In genomic region chr9:131886839-131887238, GRCh38 we compare ENCODE assay signal across 22 cellular contexts.
DNase-seq lines count a peak whose midpoint lies in the region; FAIRE-seq and TF ChIP-seq lines count a peak whose summit lies in the region.
"Had no signal": no experiment of that assay in that cellular context is flagged by ENCODE, and none has a peak within 500 bp of the region (broad histone marks: within the 10 kb centered on the region; RNA-seq: fewer than 3 reads in every experiment).

No MANE protein-coding gene starts in this region.

- peaks cover 11 to 35% (median 25%) of the 10 kb centered on the region in 11 experiments; a peak in 16 of 22 replicates for H3K36me3 ChIP-seq in BLaER1 treated with 17β-estradiol and CSF1 and Interleukin-3, amounts not matched to agents 10 nM and 100 nM
- H3K36me3 ChIP-seq in MG63, result no peaks in the 10 kb centered on the region; the same call in none of the 2 replicates

- no peak for FAIRE-seq in GM12892 (lab: Jason Lieb, UNC)

- peaks cover 0 to 3% (median 0%) of the 10 kb centered on the region in 11 experiments; a peak in 4 of 22 replicates for H4K20me1 ChIP-seq in BLaER1 treated with 17β-estradiol and CSF1 and Interleukin-3, amounts not matched to agents 10 nM and 100 nM

- WGBS in lower leg skin, 2 donors, result 51 to 62% methylated on average over 2 of the region's 2 CpGs

- H3K27ac ChIP-seq in BLaER1 treated with 17β-estradiol and CSF1 and Interleukin-3, amounts not matched to agents 10 nM and 100 nM, result no peak overlapping the region
- H3K27ac ChIP-seq: C4-2B, epithelial cell of prostate, SK-N-MC had no signal

- intact Hi-C loops in lower leg skin (cut with DNase I; ENCODE audit: low total_unique reads), result no loop called here

- H3K4me2 ChIP-seq in BLaER1 treated with 17β-estradiol and CSF1 and Interleukin-3, amounts not matched to agents 10 nM and 100 nM, result peak overlapping the region in 8 of 11 experiments; percentile 3 to 39 (median 16); a peak in 8 of 22 replicates

- H3K9me3 ChIP-seq in BLaER1 treated with 17β-estradiol and CSF1 and Interleukin-3, amounts not matched to agents 10 nM and 100 nM (replicated peaks in 1 of 11), result no peaks in the 10 kb centered on the region
- no peaks in the 10 kb centered on the region for H3K9me3 ChIP-seq in MG63
- H3K9me3 ChIP-seq: lower lobe of right lung, mucosa of descending colon, upper lobe of left lung had no signal

- in situ Hi-C loops in astrocyte of the spinal cord (cut with HindIII; ENCODE audit: low sequenced_read_pairs), result no loop called here

- DNase-seq in astrocyte of the spinal cord (ENCODE audit: low read depth, low spot score) (peak; percentile 22), fibroblast of pulmonary artery (ENCODE audit: low read depth) (peak; percentile 16), skeletal muscle cell (ENCODE audit: low read depth) (peak; percentile 4), NCI-H446 (lab: John Stamatoyannopoulos, UW) (no peak), MG63 (no peak), GM12892 (ENCODE audit: insufficient read length) (no peak), lower leg skin (ENCODE audit: low spot score in 2 of 2) (no peak)
- DNase-seq: activated naive CD4-positive, alpha-beta T cell treated with anti-CD3 and anti-CD28 coated beads for 36 hours; amygdala; effector CD4-positive, alpha-beta T cell; H7; lower lobe of right lung; mucosa of descending colon; NCI-H187 treated with DMSO at 0.1 percent for 48 hours; NCI-H774; posterior cingulate gyrus; T-helper 17 cell; upper lobe of left lung had no signal

- H3K27me3 ChIP-seq in BLaER1 treated with 17β-estradiol and CSF1 and Interleukin-3, amounts not matched to agents 10 nM and 100 nM, result no peaks in the 10 kb centered on the region
- H3K27me3 ChIP-seq in MG63, result no peaks in the 10 kb centered on the region
- H3K27me3 ChIP-seq: upper lobe of left lung had no signal

- TF ChIP-seq POLR2A in GM12892 (IDR thresholded peaks at IDR 0.05; ENCODE audit: low read depth, low read length) (no peak), lower leg skin (IDR thresholded peaks at IDR 0.05) (no peak)

- TF ChIP-seq CTCF in astrocyte of the spinal cord (IDR thresholded peaks at IDR 0.05; ENCODE audit: low read depth, low read length) (no peak), fibroblast of pulmonary artery (IDR thresholded peaks at IDR 0.05; ENCODE audit: low read length, missing control alignments) (no peak), lower leg skin (IDR thresholded peaks at IDR 0.05) (no peak)

- peaks cover 21 to 64% (median 54%) of the 10 kb centered on the region in 10 experiments for H3K4me1 ChIP-seq in BLaER1 treated with 17β-estradiol and CSF1 and Interleukin-3, amounts not matched to agents 10 nM and 100 nM

- no peak overlapping the region for H3K4me3 ChIP-seq in BLaER1 treated with 17β-estradiol and CSF1 and Interleukin-3, amounts not matched to agents 10 nM and 100 nM
- H3K4me3 ChIP-seq in astrocyte of the spinal cord (ENCODE audit: low read depth, low read length), result no peak overlapping the region
- no peak overlapping the region for H3K4me3 ChIP-seq in fibroblast of pulmonary artery (replicated peaks; ENCODE audit: low read depth, low read length)
- no peak overlapping the region for H3K4me3 ChIP-seq in skeletal muscle cell (ENCODE audit: low read depth, low read length)
- no peak overlapping the region for H3K4me3 ChIP-seq in MG63
- H3K4me3 ChIP-seq in lower leg skin (ENCODE audit: low read depth, poor library complexity, severe bottlenecking), result no peak overlapping the region
- H3K4me3 ChIP-seq: lower lobe of right lung, mucosa of descending colon, SK-N-MC, upper lobe of left lung had no signal

- no peak overlapping the region for H3K9ac ChIP-seq in BLaER1 treated with 17β-estradiol and CSF1 and Interleukin-3, amounts not matched to agents 10 nM and 100 nM

Comparison
In these comparisons a context has a peak if more than half of its experiments do, and no peak if none do; other contexts are left out.
1. DNase-seq: peak in astrocyte of the spinal cord (single experiment), fibroblast of pulmonary artery (single experiment) and skeletal muscle cell (single experiment); none in NCI-H446 (0 of 2), MG63 (single experiment), GM12892 (single experiment) and lower leg skin (0 of 2).